2 cellular contexts compared by ENCODE assay signal in genomic region chr14:77642407-77642806, GRCh38.
TF ChIP-seq lines count a peak whose summit lies in the region.

No MANE protein-coding gene starts in this region.

TF ChIP-seq in liver, 16 proteins besides CTCF, POLR2A, EP300 and RAD21 (continued from another document):
- TF ChIP-seq MAX (IDR thresholded peaks at IDR 0.05), result no peak
- no peak for TF ChIP-seq NR2F2 (IDR thresholded peaks at IDR 0.05)
- no peak for TF ChIP-seq JUND (IDR thresholded peaks at IDR 0.05)
- no peak for TF ChIP-seq FOXA1 (IDR thresholded peaks at IDR 0.05)
- no peak for TF ChIP-seq REST (IDR thresholded peaks at IDR 0.05)
- no peak for TF ChIP-seq RXRA (IDR thresholded peaks at IDR 0.05)
- no peak for TF ChIP-seq FOXA2 (IDR thresholded peaks at IDR 0.05)
- no peak for TF ChIP-seq EGR1 (IDR thresholded peaks at IDR 0.05; ENCODE audit: low read depth in 2 of 2)
- no peak for TF ChIP-seq SP1 (IDR thresholded peaks at IDR 0.05)
- no peak for TF ChIP-seq TAF1 (conservative IDR thresholded peaks at IDR 0.05)
- no peak for TF ChIP-seq YY1 (IDR thresholded peaks at IDR 0.05)
- TF ChIP-seq, protein P1, sequence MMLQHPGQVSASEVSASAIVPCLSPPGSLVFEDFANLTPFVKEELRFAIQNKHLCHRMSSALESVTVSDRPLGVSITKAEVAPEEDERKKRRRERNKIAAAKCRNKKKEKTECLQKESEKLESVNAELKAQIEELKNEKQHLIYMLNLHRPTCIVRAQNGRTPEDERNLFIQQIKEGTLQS (IDR thresholded peaks at IDR 0.05), result no peak
- TF ChIP-seq HNF4A (conservative IDR thresholded peaks at IDR 0.05), result no peak
- no peak for TF ChIP-seq HNF4G (IDR thresholded peaks at IDR 0.05)
- no peak for TF ChIP-seq GABPA (IDR thresholded peaks at IDR 0.05 in 1 of 2, conservative IDR thresholded peaks at IDR 0.05 in 1 of 2)

TF ChIP-seq in HepG2, 621 proteins besides CTCF, POLR2A, EP300 and RAD21 (continued from another document):
- TF ChIP-seq ZBTB37 (CRISPR knock-in tag; IDR thresholded peaks at IDR 0.05) (no peak), ZMYM4 (CRISPR knock-in tag; IDR thresholded peaks at IDR 0.05) (no peak), SRF (IDR thresholded peaks at IDR 0.05; ENCODE audit: low read depth, low read length) (no peak), POLR2G (IDR thresholded peaks at IDR 0.05; ENCODE audit: low read depth, low read length) (no peak), JARID2 (CRISPR knock-in tag; IDR thresholded peaks at IDR 0.05; ENCODE audit: insufficient replicate concordance) (no peak), ZNF749 (CRISPR knock-in tag; IDR thresholded peaks at IDR 0.05; ENCODE audit: borderline replicate concordance) (no peak), MTF2 (CRISPR knock-in tag; IDR thresholded peaks at IDR 0.05; ENCODE audit: borderline replicate concordance) (no peak)
